ENCODE assay signal across 15 cellular contexts in genomic region chr4:39323836-39324235, GRCh38.
"Had no signal": no experiment of that assay in that cellular context is flagged by ENCODE, and none has a peak within 500 bp of the region (broad histone marks: within the 10 kb centered on the region; RNA-seq: fewer than 3 reads in every experiment).

No MANE protein-coding gene starts in this region.

- H3K4me3 ChIP-seq: heart left ventricle, left ventricle myocardium inferior, psoas muscle, sigmoid colon, tibial artery, uterus had no signal

- H3K36me3 ChIP-seq: uterus had no signal

- ATAC-seq: foreskin keratinocyte; heart left ventricle; psoas muscle; stimulated activated naive CD8-positive, alpha-beta T cell treated with anti-CD3 and anti-CD28 coated beads, Interleukin-15, amount 100 ng/mL, for 72 hours had no signal

- H3K27ac ChIP-seq: foreskin keratinocyte, left ventricle myocardium inferior, psoas muscle, tibial artery had no signal

- H3K4me1 ChIP-seq: heart left ventricle, left ventricle myocardium inferior, psoas muscle, sigmoid colon, tibial artery, uterus had no signal

- H3K27me3 ChIP-seq: foreskin keratinocyte, heart left ventricle, sigmoid colon, tibial artery, uterus had no signal

- DNase-seq: activated CD4-positive, alpha-beta T cell treated with anti-CD3 and anti-CD28 coated beads, Interleukin-2, amount 50 U/mL, for 48 hours; activated naive CD4-positive, alpha-beta T cell; erythroblast; foreskin keratinocyte; heart left ventricle; islet precursor cell; left ventricle myocardium inferior; mesenchymal stem cell; psoas muscle; sigmoid colon; stimulated activated CD4-positive, alpha-beta T cell treated with anti-CD3 and anti-CD28 coated beads, Interleukin-4, amount 100 ng/mL, for 24 hours; stimulated activated naive CD8-positive, alpha-beta T cell treated with anti-CD3 and anti-CD28 coated beads, Interleukin-15, amount 100 ng/mL, for 72 hours; T-helper 2 cell; tibial artery; uterus had no signal

- H3K9me3 ChIP-seq: heart left ventricle, left ventricle myocardium inferior, psoas muscle, sigmoid colon, tibial artery, uterus had no signal
